In the genomic region with DNA sequence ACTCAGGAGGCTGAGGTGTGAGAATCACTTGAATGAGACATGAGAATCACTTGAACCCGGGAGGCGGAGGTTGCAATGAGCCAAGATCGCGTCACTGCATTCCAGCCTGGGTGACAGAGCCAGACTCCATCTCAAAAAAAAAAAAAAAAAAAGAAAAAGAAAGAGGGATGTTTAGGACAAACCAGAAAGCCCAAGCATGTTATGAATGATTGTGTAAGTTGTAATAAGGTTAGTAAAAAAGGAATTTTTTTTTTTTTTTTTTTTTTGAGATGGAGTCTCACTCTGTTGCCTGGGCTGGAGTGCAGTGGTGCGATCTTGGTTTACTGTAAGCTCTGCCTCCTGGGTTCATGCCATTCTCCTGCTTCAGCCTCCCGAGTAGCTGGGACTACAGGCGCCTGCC, we compare ENCODE assay signal across 4 cellular contexts. TPM values are rescaled to one million over a fixed set of nuclear protein-coding genes. Genes with fewer than 3 reads are reported as not detected.
"Had no signal": no experiment of that assay in that cellular context is flagged by ENCODE, and none has a peak within 500 bp of the region (broad histone marks: within the 10 kb centered on the region; RNA-seq: fewer than 3 reads in every experiment).

No MANE protein-coding gene starts in this region.

RNA-seq across cellular contexts. Expression of a gene that starts 14.5 kb away (rescaled TPM):
- polyA plus RNA-seq: HepG2, IgD-negative memory B cell, IMR-90, K562 had no signal
